ENCODE assay signal across 8 cellular contexts in genomic region chr17:31487648-31488263, GRCh38.
DNase-seq lines count a peak whose midpoint lies in the region; ATAC-seq and TF ChIP-seq lines count a peak whose summit lies in the region.

No MANE protein-coding gene starts in this region.

- H2AK5ac ChIP-seq in mesendoderm (ENCODE audit: low read length): no peak overlapping the region

- TF ChIP-seq CTCF in activated CD8-positive, alpha-beta T cell treated with anti-CD3 and anti-CD28 coated beads for 36 hours (IDR thresholded peaks at IDR 0.05): no peak

- no peak overlapping the region for H2BK120ac ChIP-seq in mesendoderm (ENCODE audit: low read depth, low read length)

- ATAC-seq in GM19324 (IDR thresholded peaks at IDR 0.05; ENCODE audit: low FRiP score, unreplicated experiment): peak; percentile 79
- peak; percentile 45 for ATAC-seq in HG03457 (IDR thresholded peaks at IDR 0.05; ENCODE audit: unreplicated experiment)
- peak; percentile 93 for ATAC-seq in activated CD8-positive, alpha-beta T cell treated with anti-CD3 and anti-CD28 coated beads for 36 hours

- no peak overlapping the region for H2BK5ac ChIP-seq in mesendoderm (ENCODE audit: low read length)

- CTCF ChIA-PET in activated CD8-positive, alpha-beta T cell treated with anti-CD3 and anti-CD28 coated beads for 36 hours (lab: Charles Lee): interaction anchor here (0.6 to 8.1 kb wide), 7 partner anchors 10 to 520 kb away, joined by 3 to 79 read pairs (median 3); no protein-coding TSS in a partner anchor

- H3K9ac ChIP-seq in mesendoderm (ENCODE audit: low read length): peak overlapping the region; percentile 72

- H3K56ac ChIP-seq in mesendoderm (ENCODE audit: low read length): peak overlapping the region; percentile 85

- peak overlapping the region; percentile 92 for H3K4me3 Mint-ChIP-seq in activated CD8-positive, alpha-beta T cell treated with anti-CD3 and anti-CD28 coated beads for 36 hours

- intact Hi-C loops in activated CD8-positive, alpha-beta T cell treated with anti-CD3 and anti-CD28 coated beads for 36 hours (cut with micrococcal nuclease): no loop called here

- H3K27me3 ChIP-seq in ectodermal cell (ENCODE audit: control insufficient read depth, insufficient read depth, low read length, poor library complexity, severe bottlenecking) (peaks cover 39% of the 10 kb centered on the region), mesendoderm (ENCODE audit: insufficient read depth, low read length, poor library complexity) (no peaks in the 10 kb centered on the region)

- H3K4me2 ChIP-seq in mesendoderm (ENCODE audit: low read length): peak overlapping the region; percentile 62

- H3K79me2 ChIP-seq in mesendoderm (ENCODE audit: control insufficient read depth, insufficient read depth, low read length): peaks cover 6% of the 10 kb centered on the region

- H3K4me3 ChIP-seq in ectodermal cell (ENCODE audit: insufficient read depth, low read depth, low read length) (peak overlapping the region; percentile 42), mesendoderm (ENCODE audit: low read length) (peak overlapping the region; percentile 18)

- H3K27ac ChIP-seq in ectodermal cell (ENCODE audit: insufficient read depth, low read depth, low read length, poor library complexity, severe bottlenecking) (no peak overlapping the region), mesendoderm (ENCODE audit: low read depth, low read length) (no peak overlapping the region)

- H3K18ac ChIP-seq in mesendoderm (ENCODE audit: low read length): peak overlapping the region; percentile 42

- H4K8ac ChIP-seq in mesendoderm (ENCODE audit: low read depth, low read length): no peak overlapping the region

- H3K9me3 ChIP-seq in ectodermal cell (ENCODE audit: control insufficient read depth, low read length): no peaks in the 10 kb centered on the region

- POLR2A ChIA-PET in activated CD8-positive, alpha-beta T cell treated with anti-CD3 and anti-CD28 coated beads for 36 hours (lab: Charles Lee): interaction anchor here (0.6 to 9.8 kb wide), 7 partner anchors 12 to 413 kb away, joined by 3 to 175 read pairs (median 3); partner anchors contain the start of gene UTP6

- no peak overlapping the region for H4K5ac ChIP-seq in mesendoderm (ENCODE audit: low read length)

- H3K4me1 Mint-ChIP-seq in activated CD8-positive, alpha-beta T cell treated with anti-CD3 and anti-CD28 coated beads for 36 hours (ENCODE audit: low read depth): peaks cover 49% of the 10 kb centered on the region

- peaks cover 4% of the 10 kb centered on the region for H3K36me3 Mint-ChIP-seq in activated CD8-positive, alpha-beta T cell treated with anti-CD3 and anti-CD28 coated beads for 36 hours (ENCODE audit: low read depth)

- no peaks in the 10 kb centered on the region for H3K36me3 ChIP-seq in ectodermal cell (ENCODE audit: control insufficient read depth, insufficient read depth, low read length)
- H3K36me3 ChIP-seq in mesendoderm (ENCODE audit: control insufficient read depth, insufficient read depth, low read length): no peaks in the 10 kb centered on the region

- H3K4me1 ChIP-seq in ectodermal cell (ENCODE audit: control insufficient read depth, insufficient read depth, low read length): peaks cover 15% of the 10 kb centered on the region
- H3K4me1 ChIP-seq in mesendoderm (ENCODE audit: control insufficient read depth, low read depth, low read length): peaks cover 13% of the 10 kb centered on the region

- 0% methylated on average over 83 of the region's 83 CpGs for WGBS in ectodermal cell, 2 experiments
- no CpG with 5 or more reads among the region's 83 CpGs for WGBS in mesendoderm (ENCODE audit: extremely low coverage, insufficient coverage, low lambda C conversion rate)

- H3K79me1 ChIP-seq in mesendoderm (ENCODE audit: low read length): peaks cover 14% of the 10 kb centered on the region

- H3K4ac ChIP-seq in mesendoderm (ENCODE audit: low read depth, low read length): no peak overlapping the region

- no peak overlapping the region for H2BK15ac ChIP-seq in mesendoderm (replicated peaks; ENCODE audit: low read depth)

- no peak overlapping the region for H3K23ac ChIP-seq in mesendoderm (ENCODE audit: low read length)

- H3K9me3 Mint-ChIP-seq in activated CD8-positive, alpha-beta T cell treated with anti-CD3 and anti-CD28 coated beads for 36 hours: no peaks in the 10 kb centered on the region

- no peaks in the 10 kb centered on the region for H3K27me3 Mint-ChIP-seq in activated CD8-positive, alpha-beta T cell treated with anti-CD3 and anti-CD28 coated beads for 36 hours

- peak; percentile 92 for DNase-seq in Ammon's horn (ENCODE audit: low spot score)
- peak; percentile 92 for DNase-seq in NCI-H526 treated with DMSO at 0.1 percent for 48 hours (lab: John Stamatoyannopoulos, UW)
- DNase-seq in activated CD8-positive, alpha-beta T cell treated with anti-CD3 and anti-CD28 coated beads for 36 hours: peak; percentile 95
- DNase-seq in mesendoderm: peak; percentile 96
- peak; percentile 82 for DNase-seq in stimulated activated CD8-positive, alpha-beta memory T cell treated with anti-CD3 and anti-CD28 coated beads, Interleukin-12 subunit alpha, Interleukin-12 subunit beta, amount 100 ng/mL, for 24 hours (ENCODE audit: extremely low read depth)

- peak overlapping the region; percentile 44 for H3K27ac Mint-ChIP-seq in activated CD8-positive, alpha-beta T cell treated with anti-CD3 and anti-CD28 coated beads for 36 hours
